Comparison of ENCODE assay signal across 12 cellular contexts in the genomic region with DNA sequence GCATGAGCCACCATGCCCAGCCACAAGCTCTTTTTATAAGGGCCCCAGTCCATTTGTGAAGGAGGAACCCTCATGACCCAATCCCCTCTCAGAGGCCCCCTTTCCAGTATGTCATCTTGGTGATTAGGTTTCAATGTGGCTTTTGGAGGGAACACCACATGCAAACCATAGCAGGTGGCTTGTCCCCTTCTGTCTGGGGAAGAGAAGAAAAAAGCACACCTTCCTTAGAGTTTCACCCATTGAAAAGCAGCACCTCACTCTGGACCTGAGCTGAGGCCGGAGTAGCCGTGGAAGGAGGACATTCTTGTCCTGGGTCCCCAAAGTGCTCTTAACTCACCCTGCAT. TPM values are rescaled to one million over a fixed set of nuclear protein-coding genes. Genes with fewer than 3 reads are reported as not detected.
A peak's percentile ranks its signal among the peaks of the same experiment; 100 is the strongest.
DNase-seq lines count a peak whose midpoint lies in the region; ATAC-seq, FAIRE-seq and TF ChIP-seq lines count a peak whose summit lies in the region.
"Had no signal": no experiment of that assay in that cellular context is flagged by ENCODE, and none has a peak within 500 bp of the region (broad histone marks: within the 10 kb centered on the region; RNA-seq: fewer than 3 reads in every experiment).

No MANE protein-coding gene starts in this region.

- H3K36me3 ChIP-seq in kidney (ENCODE audit: control insufficient read depth in 1 of 2, insufficient read depth in 2 of 2, low read length in 2 of 2) = peaks cover 5 to 26% of the 10 kb centered on the region in 2 donors

- no peak for TF ChIP-seq RAD21 in A549 (conservative IDR thresholded peaks at IDR 0.05 in 1 of 2, IDR thresholded peaks at IDR 0.05 in 1 of 2)

- H3K4me2 ChIP-seq in A549 = peak overlapping the region; percentile 13; the same call in 1 of the 3 replicates
- H3K4me2 ChIP-seq: GM23338 had no signal

- WGBS in A549 (ENCODE audit: missing lambda C conversion rate) = 100% methylated on average over 2 of the region's 2 CpGs

- POLR2A ChIA-PET in A549 (lab: Yijun Ruan, JAX) = interaction anchor here (0.6 to 6.9 kb wide), 9 partner anchors 12 to 60 kb away, joined by 3 to 68 read pairs (median 5); a partner anchor contains a TSS

- H3K27ac Mint-ChIP-seq in naive B cell = peak overlapping the region in 4 of 6 donors; percentile 20 to 59 (median 42)
- H3K27ac Mint-ChIP-seq in mesothelial cell of epicardium = no peak overlapping the region
- H3K27ac Mint-ChIP-seq: GM23338 had no signal

- no peak for TF ChIP-seq CTCF in A549 (IDR thresholded peaks at IDR 0.05)
- TF ChIP-seq CTCF in astrocyte of the spinal cord (IDR thresholded peaks at IDR 0.05; ENCODE audit: low read depth, low read length) = no peak
- TF ChIP-seq CTCF in kidney (IDR thresholded peaks at IDR 0.05; ENCODE audit: borderline replicate concordance, extremely low read depth, insufficient read depth) = no peak
- no peak for TF ChIP-seq CTCF in mesothelial cell of epicardium (IDR thresholded peaks at IDR 0.05; ENCODE audit: unreplicated experiment)

- H3K4me1 Mint-ChIP-seq in naive B cell (peaks cover 27 to 52% (median 35%) of the 10 kb centered on the region in 3 donors), mesothelial cell of epicardium (peaks cover 10% of the 10 kb centered on the region)

- in situ Hi-C loops in astrocyte of the spinal cord (cut with HindIII; ENCODE audit: low sequenced_read_pairs) = no loop called here

- H3K27me3 Mint-ChIP-seq in naive B cell = no peaks in the 10 kb centered on the region
- no peaks in the 10 kb centered on the region for H3K27me3 Mint-ChIP-seq in mesothelial cell of epicardium (ENCODE audit: low read depth)

- CTCF ChIA-PET in A549 (lab: Yijun Ruan, JAX) = interaction anchor here (1.0 to 5.4 kb wide), 5 partner anchors 11 to 62 kb away, joined by 3 to 36 read pairs (median 7); no protein-coding TSS in a partner anchor

- DNase-seq in A549 (ENCODE audit: low read depth in 1 of 2, low spot score in 1 of 2) = no peak
- DNase-seq in H4 (ENCODE audit: low spot score) = peak; percentile 7
- peak; percentile 62 for DNase-seq in astrocyte of the spinal cord (ENCODE audit: low read depth, low spot score)
- no peak for DNase-seq in naive B cell
- DNase-seq in kidney = no peak
- DNase-seq in mesothelial cell of epicardium (ENCODE audit: low spot score in 2 of 2, unreplicated experiment in 2 of 2) = no peak
- no peak for DNase-seq in NCI-H2029 (lab: John Stamatoyannopoulos, UW)
- DNase-seq in NCI-H774 (lab: John Stamatoyannopoulos, UW) = no peak
- DNase-seq: hippocampal formation, NCI-H1694 had no signal

- ATAC-seq in A549 = no peak
- ATAC-seq in naive B cell (ENCODE audit: low read depth in 2 of 2) = no peak

- H3K9me3 ChIP-seq in A549 (no peaks in the 10 kb centered on the region), kidney (ENCODE audit: control insufficient read depth in 1 of 2, low read length in 2 of 2) (no peaks in the 10 kb centered on the region)

- no peak overlapping the region for H3K9ac ChIP-seq in kidney (ENCODE audit: low read length in 2 of 2)

- intact Hi-C loops in kidney (cut with DNase I) = no loop called here

- H3K4me3 Mint-ChIP-seq in naive B cell (peak overlapping the region in 1 of 8 donors; percentile 13), mesothelial cell of epicardium (no peak overlapping the region)
- H3K4me3 Mint-ChIP-seq: GM23338 had no signal

- H3K4me1 ChIP-seq in A549 = peaks cover 71% of the 10 kb centered on the region
- peaks cover 4 to 5% of the 10 kb centered on the region in 2 donors for H3K4me1 ChIP-seq in kidney (ENCODE audit: control insufficient read depth in 1 of 2, insufficient read depth in 1 of 2, low read depth in 1 of 2, low read length in 2 of 2)

- no peak for TF ChIP-seq EP300 in A549 (IDR thresholded peaks at IDR 0.05)

- H3K36me3 Mint-ChIP-seq in naive B cell = no peaks in the 10 kb centered on the region
- H3K36me3 Mint-ChIP-seq in mesothelial cell of epicardium = peaks cover 17% of the 10 kb centered on the region

- TF ChIP-seq POLR2A in A549 (IDR thresholded peaks at IDR 0.05; ENCODE audit: low read length) = no peak

- H3K4me3 ChIP-seq in A549 = no peak overlapping the region
- no peak overlapping the region for H3K4me3 ChIP-seq in astrocyte of the spinal cord (ENCODE audit: low read depth, low read length)
- H3K4me3 ChIP-seq in kidney (ENCODE audit: low read length in 2 of 2) = no peak overlapping the region
- H3K4me3 ChIP-seq: GM23338 had no signal

- FAIRE-seq in A549 (lab: Jason Lieb, UNC) = no peak
- no peak for FAIRE-seq in kidney (lab: Jason Lieb, UNC)
- FAIRE-seq: bronchial epithelial cell had no signal

- peak overlapping the region in 1 of 2 experiments; percentile 76; a peak in 3 of 6 replicates for H3K27ac ChIP-seq in A549
- H3K27ac ChIP-seq in kidney (ENCODE audit: low read depth in 2 of 2, low read length in 2 of 2) = no peak overlapping the region

- peaks cover 0 to 3% (median 0%) of the 10 kb centered on the region in 7 donors for H3K9me3 Mint-ChIP-seq in naive B cell
- peaks cover 3% of the 10 kb centered on the region for H3K9me3 Mint-ChIP-seq in mesothelial cell of epicardium

TF ChIP-seq in A549, 52 proteins besides CTCF, POLR2A, EP300 and RAD21:
- TF ChIP-seq HOXA7 (CRISPR knock-in tag; IDR thresholded peaks at IDR 0.05) (no peak), CBX8 (IDR thresholded peaks at IDR 0.05) (no peak), CBX2 (IDR thresholded peaks at IDR 0.05; ENCODE audit: borderline replicate concordance, low read depth) (no peak), CHD2 (IDR thresholded peaks at IDR 0.05; ENCODE audit: low read length, partially characterized antibody) (no peak), KDM5A (IDR thresholded peaks at IDR 0.05) (no peak), RNF2 (IDR thresholded peaks at IDR 0.05; ENCODE audit: borderline replicate concordance, low read depth) (no peak), EHF (CRISPR knock-in tag; IDR thresholded peaks at IDR 0.05) (no peak), TP53 (CRISPR knock-in tag; IDR thresholded peaks at IDR 0.05) (no peak), NR3C1 (IDR thresholded peaks at IDR 0.05) (no peak), FOXS1 (CRISPR knock-in tag; IDR thresholded peaks at IDR 0.05) (no peak)
- TF ChIP-seq, protein P1, sequence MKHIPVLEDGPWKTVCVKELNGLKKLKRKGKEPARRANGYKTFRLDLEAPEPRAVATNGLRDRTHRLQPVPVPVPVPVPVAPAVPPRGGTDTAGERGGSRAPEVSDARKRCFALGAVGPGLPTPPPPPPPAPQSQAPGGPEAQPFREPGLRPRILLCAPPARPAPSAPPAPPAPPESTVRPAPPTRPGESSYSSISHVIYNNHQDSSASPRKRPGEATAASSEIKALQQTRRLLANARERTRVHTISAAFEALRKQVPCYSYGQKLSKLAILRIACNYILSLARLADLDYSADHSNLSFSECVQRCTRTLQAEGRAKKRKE (CRISPR knock-in tag; IDR thresholded peaks at IDR 0.05; ENCODE audit: low read depth) = no peak
- TF ChIP-seq, protein P2, sequence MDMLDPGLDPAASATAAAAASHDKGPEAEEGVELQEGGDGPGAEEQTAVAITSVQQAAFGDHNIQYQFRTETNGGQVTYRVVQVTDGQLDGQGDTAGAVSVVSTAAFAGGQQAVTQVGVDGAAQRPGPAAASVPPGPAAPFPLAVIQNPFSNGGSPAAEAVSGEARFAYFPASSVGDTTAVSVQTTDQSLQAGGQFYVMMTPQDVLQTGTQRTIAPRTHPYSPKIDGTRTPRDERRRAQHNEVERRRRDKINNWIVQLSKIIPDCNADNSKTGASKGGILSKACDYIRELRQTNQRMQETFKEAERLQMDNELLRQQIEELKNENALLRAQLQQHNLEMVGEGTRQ (IDR thresholded peaks at IDR 0.05) = no peak

RNA-seq across cellular contexts. Expression of a gene that starts 25.4 kb away (rescaled TPM):
- polyA plus RNA-seq in A549 (2011; rRNA removed) (181 and 314 TPM in 2 replicates), A549 (2017; fragmentation: RNase III; extraction: RNeasy Plus Mini Kit Qiagen cat#74134 plus additional on column Dnase treatment) (1,009 to 1,407 TPM (median 1,223 TPM) in 3 replicates), naive B cell (ENCODE audit: low read depth in 6 of 6) (1 to 10 TPM in 5 of 6 donors, under 1 TPM in 1; 0.88 to 4.2 (median 1.2) TPM), kidney (ENCODE audit: insufficient read depth, low read depth, low replicate concordance) (595 TPM)
- polyA plus RNA-seq in A549 (2012; cell fraction: cytosol; rRNA removed) = 137 and 155 TPM in 2 replicates
- polyA plus RNA-seq in A549 (2012; cell fraction: nucleus; rRNA removed) = 406 and 691 TPM in 2 replicates
- polyA minus RNA-seq in A549 (2011; rRNA and poly(A)+ RNA removed) = 160 and 161 TPM in 2 replicates
- total RNA-seq in H4 (2014; rRNA removed; shearing (Covaris generic)) = 2.9 and 3.4 TPM in 2 replicates
- total RNA-seq in kidney (1,006 TPM), mesothelial cell of epicardium (236 to 269 TPM (median 246 TPM) in 3 replicates)

RNA-seq across cellular contexts. Expression of a gene that starts 50.8 kb away (rescaled TPM):
- polyA plus RNA-seq in A549 (2011; rRNA removed) (1,041 and 1,340 TPM in 2 replicates), A549 (2017; fragmentation: RNase III; extraction: RNeasy Plus Mini Kit Qiagen cat#74134 plus additional on column Dnase treatment) (167 to 203 TPM (median 188 TPM) in 3 replicates), naive B cell (ENCODE audit: low read depth in 6 of 6) (1,000 to 10,000 TPM; 1,985 to 6,450 (median 3,738) TPM), kidney (ENCODE audit: insufficient read depth, low read depth, low replicate concordance) (219 TPM)
- 24.8 and 29.0 TPM in 2 replicates for polyA plus RNA-seq in A549 (2012; cell fraction: cytosol; rRNA removed)
- polyA plus RNA-seq in A549 (2012; cell fraction: nucleus; rRNA removed) = 215 and 608 TPM in 2 replicates
- polyA minus RNA-seq in A549 (2011; rRNA and poly(A)+ RNA removed) = 10,326 and 11,734 TPM in 2 replicates
- 168 and 177 TPM in 2 replicates for total RNA-seq in H4 (2014; rRNA removed; shearing (Covaris generic))
- total RNA-seq in kidney (15,262 TPM), mesothelial cell of epicardium (15,343 to 16,172 TPM (median 16,018 TPM) in 3 replicates)

Comparison
In these comparisons a context has a peak if more than half of its experiments do, and no peak if none do; other contexts are left out.
1. DNase-seq: peak in H4 (single experiment) and astrocyte of the spinal cord (single experiment); none in A549 (0 of 2), naive B cell (single experiment), kidney (single experiment), mesothelial cell of epicardium (0 of 2), NCI-H2029 (single experiment) and NCI-H774 (single experiment).
2. RNA of a gene that starts 25.4 kb away (total RNA-seq): 1,006 TPM in kidney (single experiment) and 236 to 269 TPM in mesothelial cell of epicardium; 2.9 to 3.4 TPM in H4; every median in the first group is over 10 times any median in the second.
3. RNA of a gene that starts 50.8 kb away (total RNA-seq): 15,343 to 16,172 TPM in mesothelial cell of epicardium and 15,262 TPM in kidney (single experiment); 168 to 177 TPM in H4; every median in the first group is over 10 times any median in the second.